Comparison of ENCODE assay signal across 8 cellular contexts in the genomic region with DNA sequence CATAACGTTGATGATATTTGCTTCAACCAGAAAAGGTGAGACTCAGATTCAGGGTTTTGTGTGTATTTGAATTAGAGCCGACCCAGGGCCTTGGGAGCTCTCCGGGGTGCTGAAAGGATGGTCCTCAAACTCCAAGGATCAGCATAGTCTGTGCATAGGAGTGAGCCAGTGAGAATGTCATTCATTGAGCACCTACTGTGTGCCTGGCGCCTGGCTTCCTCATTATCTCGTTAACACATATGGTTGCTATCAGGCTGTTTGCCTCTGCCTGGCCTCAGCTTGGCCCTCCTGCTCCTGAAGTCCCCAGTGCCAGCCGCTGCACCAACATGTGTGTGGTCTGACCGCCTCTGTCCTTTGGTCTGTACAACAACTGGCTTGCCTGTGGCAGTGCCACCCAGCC. TPM values are rescaled to one million over a fixed set of nuclear protein-coding genes. Genes with fewer than 3 reads are reported as not detected.
DNase-seq lines count a peak whose midpoint lies in the region; TF ChIP-seq lines count a peak whose summit lies in the region.
"Had no signal": no experiment of that assay in that cellular context is flagged by ENCODE, and none has a peak within 500 bp of the region (broad histone marks: within the 10 kb centered on the region; RNA-seq: fewer than 3 reads in every experiment).

No MANE protein-coding gene starts in this region.

- intact Hi-C loops in uterus (cut with DNase I; ENCODE audit: low total_unique reads): no loop called here

- H3K4me1 ChIP-seq in uterus: no peaks in the 10 kb centered on the region

- no peaks in the 10 kb centered on the region for H3K36me3 Mint-ChIP-seq in progenitor cell of endocrine pancreas (ENCODE audit: insufficient read depth)
- H3K36me3 Mint-ChIP-seq: activated naive CD8-positive, alpha-beta T cell had no signal

- no peak overlapping the region for H3K4me3 ChIP-seq in H7 (ENCODE audit: insufficient read depth, low read depth, low read length)
- no peak overlapping the region for H3K4me3 ChIP-seq in coronary artery
- no peak overlapping the region for H3K4me3 ChIP-seq in uterus

- DNase-seq in H7: peak; percentile 85
- DNase-seq in NCI-H460 (ENCODE audit: extremely low read depth, low read depth): peak; percentile 7
- DNase-seq in coronary artery (ENCODE audit: low spot score): peak; percentile 38
- peak; percentile 47 for DNase-seq in progenitor cell of endocrine pancreas (ENCODE audit: low spot score, unreplicated experiment)
- no peak for DNase-seq in DMS79 (lab: John Stamatoyannopoulos, UW)
- no peak for DNase-seq in NCI-H2227 (lab: John Stamatoyannopoulos, UW; ENCODE audit: unreplicated experiment)
- no peak for DNase-seq in uterus

- peaks cover 8% of the 10 kb centered on the region for H3K27me3 ChIP-seq in H7 (ENCODE audit: control insufficient read depth, insufficient read depth, low read length)
- H3K27me3 ChIP-seq in uterus: peaks cover 9 to 10% of the 10 kb centered on the region in 2 donors

- no peak overlapping the region for H3K27ac Mint-ChIP-seq in progenitor cell of endocrine pancreas
- H3K27ac Mint-ChIP-seq: activated naive CD8-positive, alpha-beta T cell had no signal

- H3K27ac ChIP-seq in coronary artery: no peak overlapping the region
- H3K27ac ChIP-seq in uterus: no peak overlapping the region

- H3K9me3 ChIP-seq in uterus: peaks cover 0 to 6% of the 10 kb centered on the region in 2 donors

- no peaks in the 10 kb centered on the region for H3K36me3 ChIP-seq in H7 (replicated peaks; ENCODE audit: control insufficient read depth, insufficient read depth, low read length)
- H3K36me3 ChIP-seq in uterus: no peaks in the 10 kb centered on the region

- no peak for TF ChIP-seq CTCF in coronary artery (IDR thresholded peaks at IDR 0.05)
- TF ChIP-seq CTCF in progenitor cell of endocrine pancreas (IDR thresholded peaks at IDR 0.05; ENCODE audit: unreplicated experiment): no peak
- TF ChIP-seq CTCF in uterus (IDR thresholded peaks at IDR 0.05): no peak

- H3K9me3 Mint-ChIP-seq in progenitor cell of endocrine pancreas (ENCODE audit: low read depth): no peaks in the 10 kb centered on the region

- no peak for TF ChIP-seq POLR2A in uterus (IDR thresholded peaks at IDR 0.05)

- peaks cover 3% of the 10 kb centered on the region for H3K4me1 Mint-ChIP-seq in progenitor cell of endocrine pancreas (ENCODE audit: low read depth)

- H3K4me3 Mint-ChIP-seq in progenitor cell of endocrine pancreas (ENCODE audit: low read depth): no peak overlapping the region
- H3K4me3 Mint-ChIP-seq: activated naive CD8-positive, alpha-beta T cell had no signal

- peaks cover 36% of the 10 kb centered on the region for H3K27me3 Mint-ChIP-seq in progenitor cell of endocrine pancreas

RNA-seq across cellular contexts. Expression of gene JAKMIP1, which starts 25.1 kb away (rescaled TPM):
- total RNA-seq in H7 (2014; rRNA removed; shearing (Covaris generic)): 8.2 and 10.3 TPM in 2 replicates
- 0.05 and 0.20 TPM in 2 replicates for total RNA-seq in NCI-H460 (2014; rRNA removed; shearing (Covaris generic))
- polyA plus RNA-seq in NCI-H460 (2014; cell fraction: nucleus; rRNA removed): 0.50 and 1.1 TPM in 2 replicates
- total RNA-seq in progenitor cell of endocrine pancreas (0.89 and 0.93 TPM in 2 replicates), uterus (under 1 TPM in 2 of 4 donors, not detected in 2; 0.26 to 0.48 TPM)

RNA-seq across cellular contexts. Expression of gene WFS1, which starts 44.2 kb away (rescaled TPM):
- total RNA-seq in H7 (2014; rRNA removed; shearing (Covaris generic)): 21.0 and 22.6 TPM in 2 replicates
- 4.5 and 4.6 TPM in 2 replicates for total RNA-seq in NCI-H460 (2014; rRNA removed; shearing (Covaris generic))
- 15.7 and 17.3 TPM in 2 replicates for polyA plus RNA-seq in NCI-H460 (2014; cell fraction: nucleus; rRNA removed)
- total RNA-seq in progenitor cell of endocrine pancreas: 31.3 and 37.9 TPM in 2 replicates
- total RNA-seq in uterus: 100 to 1,000 TPM in 1 of 4 donors, 10 to 100 TPM in 3; 27.5 to 118 (median 51.9) TPM

Comparison
In these comparisons a context has a peak if more than half of its experiments do, and no peak if none do; other contexts are left out.
1. DNase-seq: peak in H7 (single experiment), NCI-H460 (single experiment), coronary artery (single experiment) and progenitor cell of endocrine pancreas (single experiment); none in DMS79 (single experiment), NCI-H2227 (single experiment) and uterus (0 of 2).